ENCODE assay signal across 10 cellular contexts in genomic region chr9:127716412-127716811, GRCh38. TPM values are rescaled to one million over a fixed set of nuclear protein-coding genes. Genes with fewer than 3 reads are reported as not detected.
DNase-seq lines count a peak whose midpoint lies in the region; ATAC-seq and TF ChIP-seq lines count a peak whose summit lies in the region.
"Had no signal": no experiment of that assay in that cellular context is flagged by ENCODE, and none has a peak within 500 bp of the region (broad histone marks: within the 10 kb centered on the region; RNA-seq: fewer than 3 reads in every experiment).

No MANE protein-coding gene starts in this region.

- H3K9ac ChIP-seq in SK-N-SH (0 out of 2 replicates have a peak overlapping the region, but pooled peaks have one; percentile 81), iPS-20b (ENCODE audit: low read depth, low read length) (no peak overlapping the region)

- POLR2A ChIA-PET in SK-N-SH (lab: Yijun Ruan, JAX) = interaction anchor here (0.6 to 1.5 kb wide), 5 partner anchors 12 to 109 kb away, joined by 3 to 4 read pairs (median 3); no protein-coding TSS in a partner anchor
- POLR2A ChIA-PET in activated CD4-positive, alpha-beta memory T cell treated with anti-CD3 and anti-CD28 coated beads, Interleukin-2, amount 10 ng/mL, durations not matched to agents 7 days and 5 days (lab: Charles Lee) = interaction anchor here (0.8 to 3.1 kb wide), 5 partner anchors 12 to 60 kb away, joined by 3 to 23 read pairs (median 3); partner anchors contain the start of gene TOR2A

- no peaks in the 10 kb centered on the region for H3K27me3 Mint-ChIP-seq in activated CD4-positive, alpha-beta memory T cell treated with anti-CD3 and anti-CD28 coated beads, Interleukin-2, amount 10 ng/mL, durations not matched to agents 7 days and 5 days
- no peaks in the 10 kb centered on the region for H3K27me3 Mint-ChIP-seq in stimulated activated naive CD8-positive, alpha-beta T cell treated with anti-CD3 and anti-CD28 coated beads, Interleukin-15, amount 100 ng/mL, for 72 hours

- CTCF ChIA-PET in SK-N-SH (lab: Yijun Ruan, JAX) = interaction anchor here (0.6 to 2.5 kb wide), 5 partner anchors 8 to 130 kb away, joined by 3 to 15 read pairs (median 4); partner anchors contain the start of gene TOR2A
- CTCF ChIA-PET in activated CD4-positive, alpha-beta memory T cell treated with anti-CD3 and anti-CD28 coated beads, Interleukin-2, amount 10 ng/mL, durations not matched to agents 7 days and 5 days (lab: Charles Lee) = interaction anchor here (0.9 to 3.3 kb wide), 4 partner anchors 17 to 205 kb away, joined by 4 to 28 read pairs (median 6); partner anchors contain the start of gene TOR2A

- H3K9me2 ChIP-seq in SK-N-SH = no peaks in the 10 kb centered on the region

- H3K27ac ChIP-seq in SK-N-SH (ENCODE audit: low read depth in 2 of 2, low read length in 1 of 2) = peak overlapping the region in 1 of 2 experiments; percentile 62; a peak in 2 of 4 replicates
- H3K27ac ChIP-seq in iPS-20b (ENCODE audit: low read length) = no peak overlapping the region

- no peaks in the 10 kb centered on the region for H3F3A ChIP-seq in SK-N-SH (replicated peaks; ENCODE audit: insufficient read depth)

- H3K36me3 Mint-ChIP-seq in activated CD4-positive, alpha-beta memory T cell treated with anti-CD3 and anti-CD28 coated beads, Interleukin-2, amount 10 ng/mL, durations not matched to agents 7 days and 5 days (ENCODE audit: low read depth) = no peaks in the 10 kb centered on the region

- peaks cover 0 to 23% of the 10 kb centered on the region in 2 experiments; a peak in 1 of 4 replicates for H3K4me1 ChIP-seq in SK-N-SH (ENCODE audit: control insufficient read depth in 1 of 2, insufficient read depth in 2 of 2, low read depth in 1 of 2, low read length in 1 of 2)
- H3K4me1 ChIP-seq in iPS-20b (ENCODE audit: insufficient read depth, low read length) = 0 out of 2 replicates have a peak, but pooled peaks cover 5% of the 10 kb centered on the region

- no peaks in the 10 kb centered on the region for H3K9me3 ChIP-seq in SK-N-SH
- no peaks in the 10 kb centered on the region for H3K9me3 ChIP-seq in iPS-20b (ENCODE audit: insufficient read depth, low read depth, low read length)

- H3K27me3 ChIP-seq in SK-N-SH (ENCODE audit: insufficient read depth) = no peaks in the 10 kb centered on the region
- H3K27me3 ChIP-seq in iPS-20b (ENCODE audit: insufficient read depth, low read length) = peaks cover 3% of the 10 kb centered on the region; the same call in 1 of the 2 replicates

- peak overlapping the region; percentile 98 for H3K4me2 ChIP-seq in SK-N-SH

- ATAC-seq in SK-N-SH treated with all-trans-retinoic acid at 6 μM for 48 hours = no peak
- ATAC-seq in stimulated activated naive CD8-positive, alpha-beta T cell treated with anti-CD3 and anti-CD28 coated beads, Interleukin-15, amount 100 ng/mL, for 72 hours = no peak
- ATAC-seq in GM18498 (IDR thresholded peaks at IDR 0.05; ENCODE audit: unreplicated experiment) = no peak

- WGBS in SK-N-SH (ENCODE audit: low lambda C conversion rate) = 86% methylated on average over 6 of the region's 9 CpGs

- no peak for TF ChIP-seq CTCF in SK-N-SH (IDR thresholded peaks at IDR 0.05)

- H3K36me3 ChIP-seq in SK-N-SH (replicated peaks in 1 of 2; ENCODE audit: control insufficient read depth in 1 of 2, insufficient read depth in 2 of 2, low read length in 1 of 2) = no peaks in the 10 kb centered on the region
- H3K36me3 ChIP-seq in iPS-20b (ENCODE audit: insufficient read depth, low read depth, low read length) = no peaks in the 10 kb centered on the region

- DNase-seq in SK-N-SH (no peak), LoVo (ENCODE audit: low spot score) (no peak), NCI-H2081 treated with DMSO at 0.1 percent for 48 hours (lab: John Stamatoyannopoulos, UW) (no peak)
- no peak for DNase-seq in activated CD4-positive, alpha-beta memory T cell treated with anti-CD3 and anti-CD28 coated beads, Interleukin-2, amount 10 ng/mL, durations not matched to agents 7 days and 5 days
- DNase-seq in stimulated activated naive CD8-positive, alpha-beta T cell treated with anti-CD3 and anti-CD28 coated beads, Interleukin-15, amount 100 ng/mL, for 72 hours = no peak

- H2AFZ ChIP-seq in SK-N-SH (ENCODE audit: low read depth) = peak overlapping the region; percentile 63; the same call in 1 of the 2 replicates

- no peak for TF ChIP-seq RAD21 in SK-N-SH (IDR thresholded peaks at IDR 0.05; ENCODE audit: low read length)

- peaks cover 40% of the 10 kb centered on the region for H3K4me1 Mint-ChIP-seq in activated CD4-positive, alpha-beta memory T cell treated with anti-CD3 and anti-CD28 coated beads, Interleukin-2, amount 10 ng/mL, durations not matched to agents 7 days and 5 days
- H3K4me1 Mint-ChIP-seq in stimulated activated naive CD8-positive, alpha-beta T cell treated with anti-CD3 and anti-CD28 coated beads, Interleukin-15, amount 100 ng/mL, for 72 hours = peaks cover 65% of the 10 kb centered on the region

- H3K27ac Mint-ChIP-seq in activated CD4-positive, alpha-beta memory T cell treated with anti-CD3 and anti-CD28 coated beads, Interleukin-2, amount 10 ng/mL, durations not matched to agents 7 days and 5 days = peak overlapping the region; percentile 90
- peak overlapping the region; percentile 79 to 97 for H3K27ac Mint-ChIP-seq in stimulated activated naive CD8-positive, alpha-beta T cell treated with anti-CD3 and anti-CD28 coated beads, Interleukin-15, amount 100 ng/mL, for 72 hours

- H3K79me2 ChIP-seq in SK-N-SH (ENCODE audit: insufficient read depth) = peaks cover 13% of the 10 kb centered on the region; the same call in 1 of the 2 replicates

- peak overlapping the region; percentile 99 for H3K4me3 Mint-ChIP-seq in activated CD4-positive, alpha-beta memory T cell treated with anti-CD3 and anti-CD28 coated beads, Interleukin-2, amount 10 ng/mL, durations not matched to agents 7 days and 5 days
- peak overlapping the region; percentile 98 to 99 for H3K4me3 Mint-ChIP-seq in stimulated activated naive CD8-positive, alpha-beta T cell treated with anti-CD3 and anti-CD28 coated beads, Interleukin-15, amount 100 ng/mL, for 72 hours

- H3K4me3 ChIP-seq in SK-N-SH (ENCODE audit: low read depth in 2 of 2, low read length in 1 of 2) (peak overlapping the region; percentile 94 to 98; a peak in 3 of 4 replicates), iPS-20b (ENCODE audit: low read length) (peak overlapping the region; percentile 81; the same call in 1 of the 2 replicates)

- TF ChIP-seq EP300 in SK-N-SH (IDR thresholded peaks at IDR 0.05; ENCODE audit: borderline replicate concordance in 1 of 2, low read depth in 1 of 2, low read length in 1 of 2) = no peak

- no peaks in the 10 kb centered on the region for H4K20me1 ChIP-seq in SK-N-SH (ENCODE audit: insufficient read depth)

- H3K9me3 Mint-ChIP-seq in activated CD4-positive, alpha-beta memory T cell treated with anti-CD3 and anti-CD28 coated beads, Interleukin-2, amount 10 ng/mL, durations not matched to agents 7 days and 5 days = no peaks in the 10 kb centered on the region
- no peaks in the 10 kb centered on the region for H3K9me3 Mint-ChIP-seq in stimulated activated naive CD8-positive, alpha-beta T cell treated with anti-CD3 and anti-CD28 coated beads, Interleukin-15, amount 100 ng/mL, for 72 hours

TF ChIP-seq in SK-N-SH, 30 proteins besides CTCF, POLR2A, EP300 and RAD21:
- no peak for TF ChIP-seq GABPA (IDR thresholded peaks at IDR 0.05; ENCODE audit: low read depth)
- no peak for TF ChIP-seq GATA2 (CRISPR knock-in tag; IDR thresholded peaks at IDR 0.05)
- TF ChIP-seq FOSL2 (IDR thresholded peaks at IDR 0.05; ENCODE audit: borderline replicate concordance, low read depth) = no peak
- TF ChIP-seq EZH2phosphoT487 (IDR thresholded peaks at IDR 0.05; ENCODE audit: borderline replicate concordance, low read depth) = no peak
- TF ChIP-seq SIN3A (IDR thresholded peaks at IDR 0.05; ENCODE audit: borderline replicate concordance, low read depth, low read length) = no peak
- no peak for TF ChIP-seq ELF1 (IDR thresholded peaks at IDR 0.05)

TF ChIP-seq in SK-N-SH treated with all-trans-retinoic acid at 6 μM for 48 hours, 23 proteins besides CTCF, POLR2A, EP300 and RAD21 (continues in another document):
- TF ChIP-seq ZNF565 (CRISPR knock-in tag; conservative IDR thresholded peaks at IDR 0.05; ENCODE audit: low read depth) (no peak), RARB (CRISPR knock-in tag; IDR thresholded peaks at IDR 0.05) (no peak), ZNF8 (CRISPR knock-in tag; IDR thresholded peaks at IDR 0.05) (no peak)
- TF ChIP-seq, protein P1, sequence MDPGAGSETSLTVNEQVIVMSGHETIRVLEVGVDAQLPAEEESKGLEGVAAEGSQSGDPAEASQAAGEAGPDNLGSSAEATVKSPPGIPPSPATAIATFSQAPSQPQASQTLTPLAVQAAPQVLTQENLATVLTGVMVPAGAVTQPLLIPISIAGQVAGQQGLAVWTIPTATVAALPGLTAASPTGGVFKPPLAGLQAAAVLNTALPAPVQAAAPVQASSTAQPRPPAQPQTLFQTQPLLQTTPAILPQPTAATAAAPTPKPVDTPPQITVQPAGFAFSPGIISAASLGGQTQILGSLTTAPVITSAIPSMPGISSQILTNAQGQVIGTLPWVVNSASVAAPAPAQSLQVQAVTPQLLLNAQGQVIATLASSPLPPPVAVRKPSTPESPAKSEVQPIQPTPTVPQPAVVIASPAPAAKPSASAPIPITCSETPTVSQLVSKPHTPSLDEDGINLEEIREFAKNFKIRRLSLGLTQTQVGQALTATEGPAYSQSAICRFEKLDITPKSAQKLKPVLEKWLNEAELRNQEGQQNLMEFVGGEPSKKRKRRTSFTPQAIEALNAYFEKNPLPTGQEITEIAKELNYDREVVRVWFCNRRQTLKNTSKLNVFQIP (CRISPR knock-in tag; IDR thresholded peaks at IDR 0.05; ENCODE audit: borderline replicate concordance, low read depth) = no peak

RNA-seq across cellular contexts. Expression of gene TTC16, which starts 0.5 kb away (rescaled TPM):
- polyA plus RNA-seq in SK-N-SH (2012; rRNA removed) = 0.03 and 0.05 TPM in 2 replicates
- polyA plus RNA-seq in SK-N-SH (2012; cell fraction: cytosol; rRNA removed) = 0.01 and 0.03 TPM in 2 replicates
- polyA plus RNA-seq in SK-N-SH (2012; cell fraction: nucleus; rRNA removed) = 0.21 and 0.24 TPM in 2 replicates
- total RNA-seq in activated CD4-positive, alpha-beta memory T cell treated with anti-CD3 and anti-CD28 coated beads, Interleukin-2, amount 10 ng/mL, durations not matched to agents 7 days and 5 days = 1 to 10 TPM; 5.0 to 5.2 TPM

RNA-seq across cellular contexts. Expression of gene PTRH1, which starts 0.9 kb away (rescaled TPM):
- polyA plus RNA-seq in SK-N-SH (2012; rRNA removed) = 41.1 and 42.2 TPM in 2 replicates
- polyA plus RNA-seq in SK-N-SH (2012; cell fraction: cytosol; rRNA removed) = 22.6 and 29.7 TPM in 2 replicates
- polyA plus RNA-seq in SK-N-SH (2012; cell fraction: nucleus; rRNA removed) = 31.8 and 53.9 TPM in 2 replicates
- total RNA-seq in activated CD4-positive, alpha-beta memory T cell treated with anti-CD3 and anti-CD28 coated beads, Interleukin-2, amount 10 ng/mL, durations not matched to agents 7 days and 5 days = 10 to 100 TPM; 10.5 to 12.0 TPM

RNA-seq across cellular contexts. Expression of gene CFAP157, which starts 9.6 kb away (rescaled TPM):
- 0.19 and 0.25 TPM in 2 replicates for polyA plus RNA-seq in SK-N-SH (2012; rRNA removed)
- 0.01 and 0.05 TPM in 2 replicates for polyA plus RNA-seq in SK-N-SH (2012; cell fraction: cytosol; rRNA removed)
- polyA plus RNA-seq in SK-N-SH (2012; cell fraction: nucleus; rRNA removed) = 2.4 and 2.9 TPM in 2 replicates
- not detected for total RNA-seq in activated CD4-positive, alpha-beta memory T cell treated with anti-CD3 and anti-CD28 coated beads, Interleukin-2, amount 10 ng/mL, durations not matched to agents 7 days and 5 days
- total RNA-seq: A172, liver had no signal

RNA-seq across cellular contexts. Expression of gene TOR2A, which starts 18.7 kb away (rescaled TPM):
- polyA plus RNA-seq in SK-N-SH (2012; rRNA removed) = 11.9 and 17.2 TPM in 2 replicates
- 6.0 and 11.0 TPM in 2 replicates for polyA plus RNA-seq in SK-N-SH (2012; cell fraction: cytosol; rRNA removed)
- 18.8 and 19.8 TPM in 2 replicates for polyA plus RNA-seq in SK-N-SH (2012; cell fraction: nucleus; rRNA removed)
- 10 to 100 TPM; 20.6 to 23.3 TPM for total RNA-seq in activated CD4-positive, alpha-beta memory T cell treated with anti-CD3 and anti-CD28 coated beads, Interleukin-2, amount 10 ng/mL, durations not matched to agents 7 days and 5 days
